Comparison of ENCODE assay signal across 12 cellular contexts in genomic region chr10:93412801-93413200, GRCh38.
DNase-seq lines count a peak whose midpoint lies in the region; ATAC-seq and TF ChIP-seq lines count a peak whose summit lies in the region.
"Had no signal": no experiment of that assay in that cellular context is flagged by ENCODE, and none has a peak within 500 bp of the region (broad histone marks: within the 10 kb centered on the region; RNA-seq: fewer than 3 reads in every experiment).

No MANE protein-coding gene starts in this region.

- in situ Hi-C loops in GM13977 (cut with MboI; ENCODE audit: low pct_unique_long_range_greater_than_20kb, low sequenced_read_pairs, unreplicated experiment): no loop called here

- ATAC-seq in HG03095 (IDR thresholded peaks at IDR 0.05; ENCODE audit: unreplicated experiment): no peak

- H3K27me3 ChIP-seq in effector memory CD4-positive, alpha-beta T cell (replicated peaks; ENCODE audit: control insufficient read depth, insufficient read depth, low read length, poor library complexity, severe bottlenecking): no peaks in the 10 kb centered on the region
- H3K27me3 ChIP-seq: cardiac muscle cell had no signal

- no peak for TF ChIP-seq CTCF in GM13977 (IDR thresholded peaks at IDR 0.05; ENCODE audit: extremely low read depth, insufficient read depth, missing control alignments)

- H3K36me3 ChIP-seq in effector memory CD4-positive, alpha-beta T cell (ENCODE audit: control insufficient read depth, insufficient read depth, low read length): no peaks in the 10 kb centered on the region
- H3K36me3 ChIP-seq: cardiac muscle cell had no signal

- H3K9me3 ChIP-seq in effector memory CD4-positive, alpha-beta T cell (ENCODE audit: control insufficient read depth, low read length): no peaks in the 10 kb centered on the region

- peaks cover 28% of the 10 kb centered on the region for H3K4me1 ChIP-seq in effector memory CD4-positive, alpha-beta T cell (ENCODE audit: control insufficient read depth, insufficient read depth, low read length, poor library complexity, severe bottlenecking)

- intact Hi-C loops in posterior vena cava (cut with DNase I): no loop called here

- H3K4me3 ChIP-seq in effector memory CD4-positive, alpha-beta T cell (ENCODE audit: insufficient read depth, low read depth, low read length, poor library complexity, severe bottlenecking): no peak overlapping the region
- H3K4me3 ChIP-seq: cardiac muscle cell had no signal

- DNase-seq in DMS 273 (lab: John Stamatoyannopoulos, UW; ENCODE audit: unreplicated experiment): peak; percentile 40
- DNase-seq in DMS 273 treated with DMSO at 0.1 percent for 48 hours (lab: John Stamatoyannopoulos, UW): no peak
- DNase-seq in NCI-H2227 treated with DMSO at 0.1 percent for 48 hours (lab: John Stamatoyannopoulos, UW): peak; percentile 82
- DNase-seq in effector memory CD4-positive, alpha-beta T cell: no peak
- DNase-seq in posterior vena cava (ENCODE audit: low spot score): peak; percentile 74
- no peak for DNase-seq in kidney tubule cell (ENCODE audit: low spot score)
- no peak for DNase-seq in GM13977 (ENCODE audit: low spot score)
- DNase-seq: OCI-M1, posterior cingulate gyrus had no signal

- H3K27ac ChIP-seq in effector memory CD4-positive, alpha-beta T cell (ENCODE audit: insufficient read depth, low read length, poor library complexity, severe bottlenecking): peak overlapping the region; percentile 20
- H3K27ac ChIP-seq: 22Rv1, cardiac muscle cell had no signal

Comparison
In these comparisons a context has a peak if more than half of its experiments do, and no peak if none do; other contexts are left out.
1. DNase-seq: peak in DMS 273 (single experiment), NCI-H2227 treated with DMSO at 0.1 percent for 48 hours (single experiment) and posterior vena cava (single experiment); none in DMS 273 treated with DMSO at 0.1 percent for 48 hours (single experiment), effector memory CD4-positive, alpha-beta T cell (0 of 3), kidney tubule cell (single experiment) and GM13977 (single experiment).